Comparison of ENCODE assay signal across 1 cellular context in the genomic region with DNA sequence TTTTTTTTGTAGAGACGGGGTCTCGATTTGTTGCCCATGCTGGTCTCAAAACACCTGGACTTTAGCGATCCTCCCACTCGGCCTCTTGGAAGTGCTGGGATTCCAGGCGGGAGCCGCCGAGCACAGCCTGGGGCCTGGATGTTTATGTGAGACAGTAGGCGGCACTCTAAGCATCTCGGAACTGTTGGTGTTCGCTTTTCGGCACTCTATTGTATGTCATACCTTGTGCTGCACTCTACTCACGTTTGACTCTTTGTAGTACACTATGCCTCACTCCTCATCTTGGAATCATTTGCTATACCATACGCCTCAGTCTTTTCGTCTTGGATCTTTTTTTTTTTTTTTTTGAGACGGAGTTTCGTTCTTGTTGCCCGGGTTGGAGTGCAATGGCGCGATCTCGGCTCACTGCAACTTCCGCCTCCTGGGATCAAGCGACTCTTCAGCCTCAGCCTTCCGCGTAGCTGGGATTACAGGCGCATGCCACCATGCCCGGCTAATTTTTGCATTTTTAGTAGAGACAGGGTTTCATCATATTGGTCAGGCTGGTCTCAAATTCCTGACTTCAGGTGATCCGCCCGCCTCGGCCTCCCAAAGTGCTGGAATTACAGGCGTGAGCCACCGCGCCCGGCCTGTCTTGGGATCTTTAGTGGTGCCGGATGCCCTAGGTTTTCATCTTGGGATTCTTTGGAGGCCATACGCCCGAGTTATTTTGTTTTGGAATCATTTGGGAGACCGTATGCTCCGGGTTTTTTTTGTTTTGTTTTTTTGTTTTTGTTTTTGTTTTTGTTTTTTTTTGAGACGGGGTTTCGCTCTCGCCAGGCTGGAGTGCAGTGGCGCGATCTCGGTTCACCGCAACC.
TF ChIP-seq lines count a peak whose summit lies in the region.

No MANE protein-coding gene starts in this region.

TF ChIP-seq in HepG2, 621 proteins besides CTCF, POLR2A, EP300 and RAD21:
- TF ChIP-seq ZBTB7B (CRISPR knock-in tag; IDR thresholded peaks at IDR 0.05) (no peak), STAG1 (CRISPR knock-in tag; IDR thresholded peaks at IDR 0.05) (peak; percentile 32)
